Comparison of ENCODE assay signal across 17 cellular contexts in the genomic region with DNA sequence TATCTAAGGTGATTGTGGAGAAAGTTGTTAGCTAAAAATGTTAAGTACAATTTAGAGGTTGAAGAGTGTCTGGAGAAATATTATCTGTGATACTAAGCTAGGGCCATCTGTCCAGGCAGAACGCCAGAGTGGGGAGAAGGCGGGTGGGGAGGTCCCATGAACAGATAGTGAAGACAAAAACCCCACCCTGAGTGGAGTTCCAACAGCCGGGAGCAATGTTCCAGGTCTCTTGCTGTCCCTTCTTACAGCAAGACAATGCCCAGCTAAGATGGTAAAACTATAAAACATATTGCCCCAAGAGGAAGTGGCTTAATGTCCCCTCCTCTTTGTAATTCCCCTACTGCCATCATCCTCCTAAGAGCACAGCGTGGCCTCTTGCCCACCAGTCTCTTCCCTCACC. TPM values are rescaled to one million over a fixed set of nuclear protein-coding genes. Genes with fewer than 3 reads are reported as not detected.
DNase-seq lines count a peak whose midpoint lies in the region; ATAC-seq, FAIRE-seq and TF ChIP-seq lines count a peak whose summit lies in the region.
"Had no signal": no experiment of that assay in that cellular context is flagged by ENCODE, and none has a peak within 500 bp of the region (broad histone marks: within the 10 kb centered on the region; RNA-seq: fewer than 3 reads in every experiment).

No MANE protein-coding gene starts in this region.

- H3K79me1 ChIP-seq in mesenchymal stem cell (replicated peaks; ENCODE audit: low read length, poor library complexity, severe bottlenecking): no peaks in the 10 kb centered on the region

- RAD21 ChIA-PET in GM12878 (lab: Charles Lee; ENCODE audit: unreplicated experiment): interaction anchor here (0.5 to 2.4 kb wide), 2 partner anchors 11 to 459 kb away, joined by 3 to 14 read pairs; partner anchors contain the start of gene IL15RA

- no peak overlapping the region for H3K23ac ChIP-seq in mesenchymal stem cell (ENCODE audit: low read length in 2 of 2)

- H2BK12ac ChIP-seq in mesenchymal stem cell (ENCODE audit: low read length in 2 of 2): no peak overlapping the region

- H2AK5ac ChIP-seq in mesenchymal stem cell (ENCODE audit: low read length, severe bottlenecking): no peak overlapping the region

- in situ Hi-C loops in GM12878 (cut with MboI): no loop called here

- H4K20me1 ChIP-seq in OCI-LY1 (ENCODE audit: insufficient read depth, low read length): no peaks in the 10 kb centered on the region
- no peaks in the 10 kb centered on the region for H4K20me1 ChIP-seq in GM12878 (ENCODE audit: control insufficient read depth, insufficient read depth)
- H4K20me1 ChIP-seq: BLaER1 had no signal

- no peak overlapping the region for H2BK15ac ChIP-seq in mesenchymal stem cell (ENCODE audit: low read depth, poor library complexity, severe bottlenecking)

- DNase-seq in HUDEP-2 (lab: John Stamatoyannopoulos, UW; ENCODE audit: unreplicated experiment in 76 of 76) (peak in 74 of 76 experiments; percentile 57 to 94 (median 85)), GM12878 (ENCODE audit: low read depth, low spot score) (no peak), ovary (peak in 3 of 5 donors; percentile 31 to 59 (median 42)), A673 (ENCODE audit: low spot score) (no peak), NCI-H345 (lab: John Stamatoyannopoulos, UW) (no peak), mesenchymal stem cell (no peak), islet precursor cell (no peak)
- DNase-seq: NCI-H2029; NCI-H774; posterior cingulate gyrus; SJCRH30; stimulated activated CD4-positive, alpha-beta T cell treated with anti-CD3 and anti-CD28 coated beads, Interleukin-15, amount 100 ng/mL, for 24 hours had no signal

- no peak for TF ChIP-seq RAD21 in GM12878 (IDR thresholded peaks at IDR 0.05; ENCODE audit: insufficient read depth, low read depth, low read length)

- no peaks in the 10 kb centered on the region for H3K27me3 ChIP-seq in OCI-LY1 (ENCODE audit: insufficient read depth, low read length)
- H3K27me3 ChIP-seq in GM12878 (replicated peaks in 1 of 2; ENCODE audit: control insufficient read depth in 2 of 2, insufficient read depth in 2 of 2, low read length in 1 of 2): no peaks in the 10 kb centered on the region
- no peaks in the 10 kb centered on the region for H3K27me3 ChIP-seq in ovary
- peaks cover 8% of the 10 kb centered on the region for H3K27me3 ChIP-seq in A673 (replicated peaks; ENCODE audit: insufficient read depth, low read depth, low read length, poor library complexity)
- peaks cover 0 to 5% of the 10 kb centered on the region in 2 experiments for H3K27me3 ChIP-seq in mesenchymal stem cell (ENCODE audit: control insufficient read depth in 1 of 2, insufficient read depth in 1 of 2, low read length in 2 of 2)
- H3K27me3 ChIP-seq: BLaER1, SJCRH30, tibial artery had no signal

- 46% methylated on average over 4 of the region's 4 CpGs for WGBS in GM12878 (ENCODE audit: insufficient coverage, insufficient replicate concordance, low lambda C conversion rate, missing lambda C conversion rate)
- WGBS in ovary, 3 donors: 51 to 54% (median 52%) methylated on average over 4 of the region's 4 CpGs
- 86% methylated on average over 4 of the region's 4 CpGs for WGBS in mesenchymal stem cell

- H3K4me2 ChIP-seq in OCI-LY1 (ENCODE audit: low read length) (no peak overlapping the region), GM12878 (ENCODE audit: control insufficient read depth, insufficient read depth) (no peak overlapping the region), mesenchymal stem cell (ENCODE audit: low read length, poor library complexity, severe bottlenecking) (no peak overlapping the region)
- H3K4me2 ChIP-seq: BLaER1 had no signal

- no peak overlapping the region for H3K18ac ChIP-seq in mesenchymal stem cell (ENCODE audit: low read depth in 1 of 2, low read length in 2 of 2)

- H3K9me3 ChIP-seq in OCI-LY1 (ENCODE audit: low read length) (peaks cover 6% of the 10 kb centered on the region), GM12878 (replicated peaks; ENCODE audit: control insufficient read depth, insufficient read depth, low read length) (peaks cover 4% of the 10 kb centered on the region; the same call in 2 of the 3 replicates), ovary (no peaks in the 10 kb centered on the region), A673 (ENCODE audit: low read depth, low read length, poor library complexity, severe bottlenecking) (no peaks in the 10 kb centered on the region), mesenchymal stem cell (ENCODE audit: control insufficient read depth, low read length) (peaks cover 15% of the 10 kb centered on the region)
- H3K9me3 ChIP-seq: SJCRH30 had no signal

- TF ChIP-seq EP300 in GM12878 (IDR thresholded peaks at IDR 0.05; ENCODE audit: borderline replicate concordance in 1 of 2, control insufficient read depth in 1 of 2, low read depth in 2 of 2, low read length in 2 of 2): no peak
- no peak for TF ChIP-seq EP300 in ovary (IDR thresholded peaks at IDR 0.05)

- no peak for FAIRE-seq in GM12878 (lab: Jason Lieb, UNC)
- FAIRE-seq: endothelial cell of umbilical vein, islet of Langerhans had no signal

- H4K91ac ChIP-seq in mesenchymal stem cell (ENCODE audit: low read length): no peak overlapping the region

- intact Hi-C loops in GM12878 (cut with micrococcal nuclease; ENCODE audit: unreplicated experiment) (no loop called here), ovary (cut with DNase I) (no loop called here), A673 (cut with micrococcal nuclease; ENCODE audit: unreplicated experiment) (no loop called here)

- H3K79me2 ChIP-seq in OCI-LY1 (ENCODE audit: insufficient read depth, low read length): no peaks in the 10 kb centered on the region
- H3K79me2 ChIP-seq in GM12878 (ENCODE audit: control insufficient read depth, insufficient read depth, low read length): no peaks in the 10 kb centered on the region

- no peak overlapping the region for H3K14ac ChIP-seq in mesenchymal stem cell (ENCODE audit: low read length in 2 of 2)

- H3F3A ChIP-seq in OCI-LY1 (ENCODE audit: insufficient read depth, low read length): no peaks in the 10 kb centered on the region

- no peak overlapping the region for H2BK5ac ChIP-seq in mesenchymal stem cell (ENCODE audit: low read depth, low read length, poor library complexity, severe bottlenecking)

- POLR2A ChIA-PET in GM12878 (lab: Charles Lee) (no interaction called here), A673 (lab: Charles Lee; ENCODE audit: low non-redundant PET) (no interaction called here)

- H2BK120ac ChIP-seq in mesenchymal stem cell (ENCODE audit: low read depth, low read length): no peak overlapping the region

- H2AFZ ChIP-seq in OCI-LY1 (ENCODE audit: low read length): peak overlapping the region; percentile 46
- H2AFZ ChIP-seq in GM12878 (ENCODE audit: control insufficient read depth, low read depth, low read length): peak overlapping the region; percentile 67
- H2AFZ ChIP-seq in mesenchymal stem cell (ENCODE audit: low read depth, low read length): no peak overlapping the region

- no peak overlapping the region for H3K9ac ChIP-seq in OCI-LY1 (ENCODE audit: low read length)
- H3K9ac ChIP-seq in GM12878 (ENCODE audit: control insufficient read depth, insufficient read depth, low read length): no peak overlapping the region
- H3K9ac ChIP-seq in mesenchymal stem cell (ENCODE audit: low read length): no peak overlapping the region
- H3K9ac ChIP-seq: BLaER1 had no signal

- H3K36me3 ChIP-seq in OCI-LY1 (ENCODE audit: insufficient read depth, low read length): no peaks in the 10 kb centered on the region; the same call in 1 of the 2 replicates
- H3K36me3 ChIP-seq in GM12878 (ENCODE audit: control insufficient read depth in 2 of 2, insufficient read depth in 2 of 2, low read length in 1 of 2): no peaks in the 10 kb centered on the region
- no peaks in the 10 kb centered on the region for H3K36me3 ChIP-seq in ovary
- no peaks in the 10 kb centered on the region for H3K36me3 ChIP-seq in A673 (ENCODE audit: insufficient read depth, low read length, poor library complexity, severe bottlenecking)
- H3K36me3 ChIP-seq in mesenchymal stem cell (ENCODE audit: control insufficient read depth in 1 of 2, insufficient read depth in 2 of 2, low read depth in 1 of 2, low read length in 2 of 2): no peaks in the 10 kb centered on the region
- H3K36me3 ChIP-seq: BLaER1, SJCRH30, tibial artery had no signal

- no peak overlapping the region for H4K8ac ChIP-seq in mesenchymal stem cell (ENCODE audit: low read length)

- peak; percentile 91 for ATAC-seq in GM12878

- H3K27ac ChIP-seq in OCI-LY1 (ENCODE audit: low read depth, low read length, poor library complexity, severe bottlenecking) (no peak overlapping the region), GM12878 (ENCODE audit: control insufficient read depth, insufficient read depth) (no peak overlapping the region), ovary (no peak overlapping the region), A673 (ENCODE audit: low read depth, low read length, poor library complexity, severe bottlenecking) (no peak overlapping the region), mesenchymal stem cell (ENCODE audit: low read length, poor library complexity, severe bottlenecking) (no peak overlapping the region)
- H3K27ac ChIP-seq: BLaER1, SJCRH30, tibial artery had no signal

- H3K4me1 ChIP-seq in OCI-LY1 (ENCODE audit: insufficient read depth, low read length, severe bottlenecking): peaks cover 9% of the 10 kb centered on the region
- no peaks in the 10 kb centered on the region for H3K4me1 ChIP-seq in GM12878 (ENCODE audit: control insufficient read depth, insufficient read depth, low read length)
- peaks cover 6% of the 10 kb centered on the region for H3K4me1 ChIP-seq in ovary (ENCODE audit: insufficient read depth)
- H3K4me1 ChIP-seq in A673 (ENCODE audit: insufficient read depth, low read length, poor library complexity, severe bottlenecking): no peaks in the 10 kb centered on the region
- no peaks in the 10 kb centered on the region for H3K4me1 ChIP-seq in mesenchymal stem cell (ENCODE audit: control insufficient read depth, insufficient read depth, low read depth, low read length)
- H3K4me1 ChIP-seq: SJCRH30, tibial artery had no signal

- no peak overlapping the region for H3K4ac ChIP-seq in mesenchymal stem cell (ENCODE audit: low read depth in 1 of 2, low read length in 2 of 2)

- no TSS peak for BruUV-seq in GM12878 (replicated peaks; lab: Mats Ljungman, UMichigan)
- no TSS peak for BruUV-seq in A673 (replicated peaks; lab: Mats Ljungman, UMichigan)

- SMC1A ChIA-PET in GM12878 (lab: Charles Lee; ENCODE audit: uncharacterized antibody, unreplicated experiment): interaction anchor here (1.2 to 2.4 kb wide), 3 partner anchors 10 to 128 kb away, joined by 3 to 7 read pairs (median 6); partner anchors contain the start of gene IL15RA

- H3K9me2 ChIP-seq in OCI-LY1 (ENCODE audit: low read depth, low read length): no peaks in the 10 kb centered on the region

- CTCF ChIA-PET in GM12878 (lab: Yijun Ruan, JAX) (interaction anchor here (1.2 to 1.9 kb wide), 4 partner anchors 10 to 99 kb away, joined by 3 to 8 read pairs (median 4); no protein-coding TSS in a partner anchor), A673 (lab: Charles Lee) (no interaction called here)

- H3K4me3 ChIP-seq in OCI-LY1 (ENCODE audit: low read depth, low read length, poor library complexity, severe bottlenecking) (no peak overlapping the region), GM12878 (no peak overlapping the region), ovary (no peak overlapping the region), A673 (ENCODE audit: low read depth, low read length, poor library complexity, severe bottlenecking) (no peak overlapping the region), mesenchymal stem cell (ENCODE audit: insufficient read depth in 1 of 2, low read depth in 1 of 2, low read length in 2 of 2) (no peak overlapping the region)
- H3K4me3 ChIP-seq: BLaER1, SJCRH30, tibial artery had no signal

- TF ChIP-seq POLR2A in GM12878 (IDR thresholded peaks at IDR 0.05; ENCODE audit: low read depth, low read length): no peak
- TF ChIP-seq POLR2A in ovary (IDR thresholded peaks at IDR 0.05): no peak

- TF ChIP-seq CTCF in OCI-LY1 (IDR thresholded peaks at IDR 0.05; ENCODE audit: low read length): no peak
- no peak for TF ChIP-seq CTCF in GM12878 (IDR thresholded peaks at IDR 0.05 in 2 of 3, conservative IDR thresholded peaks at IDR 0.05 in 1 of 3; ENCODE audit: control insufficient read depth in 2 of 3, extremely low read depth in 1 of 3, insufficient read depth in 1 of 3, low read depth in 3 of 3, low read length in 3 of 3)
- no peak for TF ChIP-seq CTCF in ovary (IDR thresholded peaks at IDR 0.05)
- TF ChIP-seq CTCF in A673 (conservative IDR thresholded peaks at IDR 0.05; ENCODE audit: low read depth, low read length): no peak

RNA-seq across cellular contexts. Expression of gene IL15RA, which starts 10.4 kb away (rescaled TPM):
- 16.9 and 18.2 TPM in 2 replicates for total RNA-seq in GM12878 (2013; cell fraction: nucleolus; rRNA removed)
- total RNA-seq in GM12878 (2014; rRNA removed) (14.7 and 15.2 TPM in 2 replicates), GM12878 (2014; rRNA removed; fragmentation: Illumina TruSeq; extraction: Trizol) (6.5 and 7.7 TPM in 2 replicates), GM12878 (2021) (9.9 and 12.1 TPM in 2 replicates), ovary (10 to 100 TPM in 1 of 7 donors, 1 to 10 TPM in 6; 2.7 to 15.2 (median 6.2) TPM), A673 (2021) (1.1 and 1.7 TPM in 2 replicates)
- 4.5 TPM for polyA plus RNA-seq in GM12878 (2011; ENCODE audit: low read depth)
- polyA plus RNA-seq in GM12878 (2011; rRNA removed) (6.5 and 12.0 TPM in 2 replicates), GM12878 (2014; fragmentation: Illumina TruSeq; extraction: Trizol) (7.8 and 9.8 TPM in 2 replicates), GM12878 (2014; fragmentation: Nextera tagmentation; extraction: Ambion mirVana) (1 to 10 TPM; 2.0 to 4.2 TPM), GM12878 (2014; rRNA removed) (13.3 and 14.8 TPM in 2 replicates), GM12878 (2016; fragmentation: Nextera tagmentation; extraction: Ambion mirVana) (10 to 100 TPM; 13.8 to 14.6 TPM), ovary (10 to 100 TPM in 1 of 2 donors, 1 to 10 TPM in 1; 6.3 to 10.0 TPM)
- 14.3 and 16.3 TPM in 2 replicates for polyA plus RNA-seq in GM12878 (2011; cell fraction: cytosol; rRNA removed)
- 14.8 and 16.5 TPM in 2 replicates for polyA plus RNA-seq in GM12878 (2011; cell fraction: nucleus; rRNA removed)
- polyA plus RNA-seq in GM12878 (2012): 8.6 and 11.8 TPM in 2 replicates
- 5.0 and 8.7 TPM in 2 replicates for polyA minus RNA-seq in GM12878 (2011; rRNA and poly(A)+ RNA removed)
- polyA minus RNA-seq in GM12878 (2011; cell fraction: cytosol; rRNA and poly(A)+ RNA removed): 2.7 and 4.3 TPM in 2 replicates
- polyA minus RNA-seq in GM12878 (2011; cell fraction: nucleus; rRNA and poly(A)+ RNA removed): 1.9 and 4.3 TPM in 2 replicates
- 16.5 TPM for polyA plus RNA-seq in mesenchymal stem cell (2013, experiment 1 of 2)
- polyA plus RNA-seq in mesenchymal stem cell (2013, experiment 2 of 2): 17.2 TPM
- total RNA-seq: SJCRH30 had no signal

Comparison
In these comparisons a context has a peak if more than half of its experiments do, and no peak if none do; other contexts are left out.
1. DNase-seq: peak in HUDEP-2 (74 of 76) and ovary (3 of 5); none in GM12878 (single experiment), A673 (single experiment), NCI-H345 (single experiment), mesenchymal stem cell (single experiment) and islet precursor cell (single experiment).